ENCODE assay signal across 10 cellular contexts in genomic region chr22:29175312-29175835, GRCh38. TPM values are rescaled to one million over a fixed set of nuclear protein-coding genes. Genes with fewer than 3 reads are reported as not detected.
"Had no signal": no experiment of that assay in that cellular context is flagged by ENCODE, and none has a peak within 500 bp of the region (broad histone marks: within the 10 kb centered on the region; RNA-seq: fewer than 3 reads in every experiment).

No MANE protein-coding gene starts in this region.

- H3K4me2 ChIP-seq: KMS-11 had no signal

- ATAC-seq: HCT116 had no signal

- DNase-seq: GM23248, GOT3, H7, IMR-90, KBM-7 had no signal

- H3K9ac ChIP-seq: GM23248, KMS-11 had no signal

- H3K4me3 ChIP-seq: GM23248, HAP-1 had no signal

- H3K36me3 ChIP-seq: HAP-1 had no signal

- H3K27ac ChIP-seq: GM23248, KMS-11 had no signal

- H2AFZ ChIP-seq: GM23248 had no signal

- FAIRE-seq: HTR-8/SVneo had no signal

RNA-seq across cellular contexts. Expression of gene EMID1, which starts 30.3 kb away (rescaled TPM):
- total RNA-seq: GM23248, HT-29 had no signal
- polyA plus RNA-seq: GM23248 had no signal
